ENCODE assay signal across 13 cellular contexts in genomic region chr14:76763362-76764041, GRCh38. TPM values are rescaled to one million over a fixed set of nuclear protein-coding genes. Genes with fewer than 3 reads are reported as not detected.
A peak's percentile ranks its signal among the peaks of the same experiment; 100 is the strongest.
DNase-seq lines count a peak whose midpoint lies in the region; ATAC-seq and TF ChIP-seq lines count a peak whose summit lies in the region.
"Had no signal": no experiment of that assay in that cellular context is flagged by ENCODE, and none has a peak within 500 bp of the region (broad histone marks: within the 10 kb centered on the region; RNA-seq: fewer than 3 reads in every experiment).

No MANE protein-coding gene starts in this region.

- WGBS in upper lobe of left lung, 2 donors = 51 to 64% methylated on average over 7 of the region's 7 CpGs

- H3K4me3 Mint-ChIP-seq in activated naive CD4-positive, alpha-beta T cell treated with anti-CD3 and anti-CD28 coated beads, Interleukin-2, amount 10 ng/mL, durations not matched to agents 7 days and 5 days = peak overlapping the region; percentile 49

- peaks cover 2 to 12% of the 10 kb centered on the region in 2 donors for H3K4me1 ChIP-seq in mucosa of rectum (ENCODE audit: control insufficient read depth in 2 of 2, insufficient read depth in 2 of 2, low read length in 2 of 2)
- peaks cover 21 to 56% (median 32%) of the 10 kb centered on the region in 4 donors for H3K4me1 ChIP-seq in upper lobe of left lung
- H3K4me1 ChIP-seq in BE2C = peaks cover 6% of the 10 kb centered on the region

- H3K27me3 ChIP-seq in mucosa of rectum (ENCODE audit: control insufficient read depth in 2 of 2, insufficient read depth in 2 of 2, low read length in 2 of 2) (peaks cover 13 to 17% of the 10 kb centered on the region in 2 donors), upper lobe of left lung (peaks cover 0 to 14% (median 4%) of the 10 kb centered on the region in 4 donors), BE2C (peaks cover 10% of the 10 kb centered on the region)

- no peak overlapping the region for H3K27ac Mint-ChIP-seq in activated naive CD4-positive, alpha-beta T cell treated with anti-CD3 and anti-CD28 coated beads, Interleukin-2, amount 10 ng/mL, durations not matched to agents 7 days and 5 days
- no peak overlapping the region for H3K27ac Mint-ChIP-seq in activated naive CD4-positive, alpha-beta T cell treated with anti-CD3 and anti-CD28 coated beads, Interleukin-2, amount 50 U/mL, for 72 hours
- H3K27ac Mint-ChIP-seq: stimulated activated naive B cell treated with anti-CD40 and anti-IgM and Interleukin-4, amounts not matched to agents 10 μg/mL and 1 μg/mL and 100 μg/mL, for 72 hours had no signal

- TF ChIP-seq POLR2A in upper lobe of left lung (IDR thresholded peaks at IDR 0.05) = no peak

- H3K27ac ChIP-seq in coronary artery = peak overlapping the region; percentile 59 to 94
- no peak overlapping the region for H3K27ac ChIP-seq in mucosa of rectum (ENCODE audit: low read depth in 2 of 2, low read length in 2 of 2)
- peak overlapping the region in 3 of 4 donors; percentile 64 to 91 (median 77) for H3K27ac ChIP-seq in upper lobe of left lung
- H3K27ac ChIP-seq: C4-2B had no signal

- CTCF ChIA-PET in activated naive CD4-positive, alpha-beta T cell treated with anti-CD3 and anti-CD28 coated beads, Interleukin-2, amount 10 ng/mL, durations not matched to agents 7 days and 5 days (lab: Charles Lee) = no interaction called here

- no peak for TF ChIP-seq EP300 in upper lobe of left lung (IDR thresholded peaks at IDR 0.05)

- H3K36me3 Mint-ChIP-seq in activated naive CD4-positive, alpha-beta T cell treated with anti-CD3 and anti-CD28 coated beads, Interleukin-2, amount 10 ng/mL, durations not matched to agents 7 days and 5 days = no peaks in the 10 kb centered on the region
- peaks cover 6% of the 10 kb centered on the region in 2 donors for H3K36me3 Mint-ChIP-seq in activated naive CD4-positive, alpha-beta T cell treated with anti-CD3 and anti-CD28 coated beads, Interleukin-2, amount 50 U/mL, for 72 hours
- H3K36me3 Mint-ChIP-seq: stimulated activated naive B cell treated with anti-CD40 and anti-IgM and Interleukin-4, amounts not matched to agents 10 μg/mL and 1 μg/mL and 100 μg/mL, for 72 hours had no signal

- peaks cover 26% of the 10 kb centered on the region for H3K4me1 Mint-ChIP-seq in activated naive CD4-positive, alpha-beta T cell treated with anti-CD3 and anti-CD28 coated beads, Interleukin-2, amount 10 ng/mL, durations not matched to agents 7 days and 5 days

- no peak for TF ChIP-seq CTCF in coronary artery (IDR thresholded peaks at IDR 0.05)
- TF ChIP-seq CTCF in upper lobe of left lung (IDR thresholded peaks at IDR 0.05) = no peak
- no peak for TF ChIP-seq CTCF in BE2C (IDR thresholded peaks at IDR 0.05; ENCODE audit: low read depth, low read length)

- no peaks in the 10 kb centered on the region for H3K9me3 Mint-ChIP-seq in activated naive CD4-positive, alpha-beta T cell treated with anti-CD3 and anti-CD28 coated beads, Interleukin-2, amount 10 ng/mL, durations not matched to agents 7 days and 5 days
- H3K9me3 Mint-ChIP-seq in activated naive CD4-positive, alpha-beta T cell treated with anti-CD3 and anti-CD28 coated beads, Interleukin-2, amount 50 U/mL, for 72 hours = no peaks in the 10 kb centered on the region
- H3K9me3 Mint-ChIP-seq: stimulated activated naive B cell treated with anti-CD40 and anti-IgM and Interleukin-4, amounts not matched to agents 10 μg/mL and 1 μg/mL and 100 μg/mL, for 72 hours had no signal

- DNase-seq in activated naive CD4-positive, alpha-beta T cell treated with anti-CD3 and anti-CD28 coated beads, Interleukin-2, amount 10 ng/mL, durations not matched to agents 7 days and 5 days = no peak
- DNase-seq in activated naive CD4-positive, alpha-beta T cell treated with anti-CD3 and anti-CD28 coated beads, Interleukin-2, amount 50 U/mL, for 72 hours (ENCODE audit: low spot score in 2 of 2) = no peak
- DNase-seq in coronary artery (ENCODE audit: low spot score) = peak; percentile 62
- DNase-seq in upper lobe of left lung = no peak
- DNase-seq in NK-92 treated with Interleukin-12 subunit alpha and Interleukin-12 subunit beta, amount 100 ng/mL, for 24 hours (lab: John Stamatoyannopoulos, UW) = no peak
- DNase-seq in BE2C = no peak
- no peak for DNase-seq in T1000 (lab: John Stamatoyannopoulos, UW)
- DNase-seq: MV-4-11; occipital lobe; stimulated activated naive B cell treated with anti-CD40 and anti-IgM and Interleukin-4, amounts not matched to agents 10 μg/mL and 1 μg/mL and 100 μg/mL, for 72 hours had no signal

- H3K4me3 ChIP-seq in coronary artery (peak overlapping the region; percentile 99), mucosa of rectum (ENCODE audit: low read length in 2 of 2) (peak overlapping the region; percentile 58 to 74), upper lobe of left lung (peak overlapping the region in 3 of 4 donors; percentile 75 to 95 (median 89)), BE2C (ENCODE audit: low read depth, low read length) (no peak overlapping the region; the same call in 1 of the 2 replicates)

- H3K9ac ChIP-seq in mucosa of rectum (ENCODE audit: low read depth in 1 of 2, low read length in 2 of 2) = no peak overlapping the region

- H3K36me3 ChIP-seq in mucosa of rectum (ENCODE audit: control insufficient read depth in 2 of 2, insufficient read depth in 2 of 2, low read length in 2 of 2) = no peaks in the 10 kb centered on the region
- H3K36me3 ChIP-seq in upper lobe of left lung = no peaks in the 10 kb centered on the region
- no peaks in the 10 kb centered on the region for H3K36me3 ChIP-seq in BE2C

- no peaks in the 10 kb centered on the region for H3K9me3 ChIP-seq in mucosa of rectum (ENCODE audit: control insufficient read depth in 2 of 2, low read length in 2 of 2)
- H3K9me3 ChIP-seq in upper lobe of left lung = no peaks in the 10 kb centered on the region
- H3K9me3 ChIP-seq in BE2C = no peaks in the 10 kb centered on the region

- peaks cover 81% of the 10 kb centered on the region for H3K27me3 Mint-ChIP-seq in activated naive CD4-positive, alpha-beta T cell treated with anti-CD3 and anti-CD28 coated beads, Interleukin-2, amount 10 ng/mL, durations not matched to agents 7 days and 5 days

- no peak for ATAC-seq in activated naive CD4-positive, alpha-beta T cell treated with anti-CD3 and anti-CD28 coated beads, Interleukin-2, amount 50 U/mL, for 72 hours
- ATAC-seq in upper lobe of left lung (ENCODE audit: low FRiP score in 2 of 2) = no peak
- ATAC-seq: Panc1; stimulated activated naive B cell treated with anti-CD40 and anti-IgM and Interleukin-4, amounts not matched to agents 10 μg/mL and 1 μg/mL and 100 μg/mL, for 72 hours had no signal

RNA-seq across cellular contexts. Expression of gene VASH1, which starts 2.2 kb away (rescaled TPM):
- total RNA-seq in activated naive CD4-positive, alpha-beta T cell treated with anti-CD3 and anti-CD28 coated beads, Interleukin-2, amount 50 U/mL, for 72 hours = 1 to 10 TPM; 1.8 to 6.5 TPM
- total RNA-seq in upper lobe of left lung = 10 to 100 TPM; 12.0 to 53.5 (median 28.2) TPM
- 38.5 TPM for polyA plus RNA-seq in BE2C (2012; ENCODE audit: insufficient read depth, insufficient read length, low read depth)

RNA-seq across cellular contexts. Expression of gene ANGEL1, which starts 49.2 kb away (rescaled TPM):
- 10 to 100 TPM; 14.6 to 15.4 TPM for total RNA-seq in activated naive CD4-positive, alpha-beta T cell treated with anti-CD3 and anti-CD28 coated beads, Interleukin-2, amount 50 U/mL, for 72 hours
- 10 to 100 TPM; 13.8 to 35.6 (median 23.6) TPM for total RNA-seq in upper lobe of left lung
- polyA plus RNA-seq in BE2C (2012; ENCODE audit: insufficient read depth, insufficient read length, low read depth) = 23.5 TPM

Comparison
In these comparisons a context has a peak if more than half of its experiments do, and no peak if none do; other contexts are left out.
1. H3K27ac ChIP-seq: peak in coronary artery (2 of 2) and upper lobe of left lung (3 of 4); none in mucosa of rectum (0 of 2).